Comparison of ENCODE assay signal across 11 cellular contexts in the genomic region with DNA sequence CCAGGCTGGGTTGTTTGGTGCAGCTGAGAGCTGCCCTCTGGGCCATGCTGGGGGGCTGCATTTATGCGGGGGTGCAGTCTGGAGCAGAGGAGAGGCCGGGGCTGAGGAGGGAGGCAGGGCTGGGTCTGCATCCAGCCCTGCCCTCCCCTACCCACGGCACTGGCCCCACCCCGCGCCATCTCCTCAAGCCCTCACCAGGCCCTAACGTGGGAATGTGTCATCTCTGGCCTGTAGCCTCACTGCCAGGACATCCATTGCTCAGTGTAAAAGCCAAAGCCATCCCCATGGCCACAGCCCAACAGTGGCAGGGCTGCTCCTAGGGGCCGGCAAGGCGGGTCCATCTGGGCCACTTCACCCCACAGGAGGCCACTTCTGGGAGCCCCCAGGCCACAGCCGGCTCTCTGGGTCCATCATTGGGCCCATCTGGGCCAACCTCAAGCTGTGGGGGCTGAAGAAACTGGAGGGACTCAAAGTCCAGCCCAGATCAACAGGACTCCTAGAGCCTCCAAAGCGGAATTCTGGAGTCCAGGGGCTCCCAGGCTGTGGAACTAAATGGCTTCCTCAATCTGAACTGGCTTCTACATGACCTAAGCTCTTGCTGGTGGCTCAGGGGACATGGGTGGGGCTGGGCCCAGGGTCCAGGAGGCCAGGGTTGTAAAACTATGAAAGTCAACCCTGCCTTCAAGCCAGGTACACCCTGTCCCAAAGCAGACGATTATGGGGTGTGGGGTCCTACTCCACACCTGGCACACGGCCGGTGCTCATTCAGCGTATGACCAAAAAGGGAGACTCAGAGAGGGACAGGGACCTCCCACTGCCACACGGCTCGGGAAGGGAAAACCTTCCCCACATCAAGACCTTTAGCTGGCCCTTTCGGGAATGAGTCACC. TPM values are rescaled to one million over a fixed set of nuclear protein-coding genes. Genes with fewer than 3 reads are reported as not detected.
A peak's percentile ranks its signal among the peaks of the same experiment; 100 is the strongest.
DNase-seq lines count a peak whose midpoint lies in the region; ATAC-seq, FAIRE-seq and TF ChIP-seq lines count a peak whose summit lies in the region.
"Had no signal": no experiment of that assay in that cellular context is flagged by ENCODE, and none has a peak within 500 bp of the region (broad histone marks: within the 10 kb centered on the region; RNA-seq: fewer than 3 reads in every experiment).

No MANE protein-coding gene starts in this region.

- peaks cover 0 to 5% of the 10 kb centered on the region in 2 donors for H3K9me3 ChIP-seq in CD4-positive, alpha-beta memory T cell (ENCODE audit: control insufficient read depth in 1 of 2, low read length in 2 of 2)
- H3K9me3 ChIP-seq in Peyer's patch (no peaks in the 10 kb centered on the region), K562 (replicated peaks; ENCODE audit: control insufficient read depth, insufficient read depth, low read depth, low read length) (0 out of 2 replicates have a peak, but pooled peaks cover 3% of the 10 kb centered on the region)
- H3K9me3 ChIP-seq: pancreas, SJCRH30 had no signal

- peaks cover 18% of the 10 kb centered on the region for H3K4me1 ChIP-seq in CD4-positive, alpha-beta memory T cell (ENCODE audit: insufficient read depth, low read length)
- H3K4me1 ChIP-seq in Peyer's patch (peaks cover 0 to 6% (median 0%) of the 10 kb centered on the region in 4 donors), K562 (replicated peaks in 1 of 2; ENCODE audit: control insufficient read depth in 2 of 2, insufficient read depth in 2 of 2, low read length in 2 of 2) (peaks cover 0 to 8% of the 10 kb centered on the region in 2 experiments; a peak in 1 of 5 replicates)
- H3K4me1 ChIP-seq: pancreas, SJCRH30 had no signal

- 2% methylated on average over 17 of the region's 17 CpGs for WGBS in K562 (ENCODE audit: insufficient coverage, low coverage, missing lambda C conversion rate)

- H3K4me3 Mint-ChIP-seq in CD4-positive, alpha-beta memory T cell, result no peak overlapping the region
- H3K4me3 Mint-ChIP-seq in osteocyte (ENCODE audit: unreplicated experiment), result no peak overlapping the region
- no peak overlapping the region for H3K4me3 Mint-ChIP-seq in T-helper 2 cell treated with Interferon-gamma antibody and Interleukin-4, amounts not matched to agents 5 μg/mL and 100 μg/mL, for 36 hours

- no peak for TF ChIP-seq EP300 in K562 (IDR thresholded peaks at IDR 0.05; ENCODE audit: low read length)

- no peak overlapping the region for H3K27ac ChIP-seq in CD4-positive, alpha-beta memory T cell (ENCODE audit: low read depth, low read length)
- H3K27ac ChIP-seq in Peyer's patch (peak overlapping the region in 1 of 4 donors; percentile 50), K562 (ENCODE audit: extremely low read depth, low read depth, low read length) (no peak overlapping the region)
- H3K27ac ChIP-seq: pancreas, SJCRH30 had no signal

- H4K20me1 ChIP-seq in K562 (replicated peaks; ENCODE audit: control insufficient read depth, insufficient read depth, low read length), result peaks cover 15% of the 10 kb centered on the region; the same call in 1 of the 2 replicates

- H3K36me3 Mint-ChIP-seq in CD4-positive, alpha-beta memory T cell, result peaks cover 15 to 41% of the 10 kb centered on the region in 2 donors
- peaks cover 3% of the 10 kb centered on the region for H3K36me3 Mint-ChIP-seq in osteocyte (ENCODE audit: unreplicated experiment)
- peaks cover 33% of the 10 kb centered on the region for H3K36me3 Mint-ChIP-seq in T-helper 2 cell treated with Interferon-gamma antibody and Interleukin-4, amounts not matched to agents 5 μg/mL and 100 μg/mL, for 36 hours (ENCODE audit: low read depth)

- peaks cover 6 to 9% (median 7%) of the 10 kb centered on the region in 8 donors for H3K9me3 Mint-ChIP-seq in CD4-positive, alpha-beta memory T cell
- H3K9me3 Mint-ChIP-seq in osteocyte (ENCODE audit: unreplicated experiment), result peaks cover 3% of the 10 kb centered on the region
- peaks cover 8% of the 10 kb centered on the region for H3K9me3 Mint-ChIP-seq in T-helper 2 cell treated with Interferon-gamma antibody and Interleukin-4, amounts not matched to agents 5 μg/mL and 100 μg/mL, for 36 hours

- no peak for FAIRE-seq in K562 (lab: Jason Lieb, UNC)
- FAIRE-seq: pancreas had no signal

- H3K4me1 Mint-ChIP-seq in CD4-positive, alpha-beta memory T cell, result peaks cover 14 to 46% (median 31%) of the 10 kb centered on the region in 4 donors
- H3K4me1 Mint-ChIP-seq in osteocyte (ENCODE audit: unreplicated experiment), result no peaks in the 10 kb centered on the region
- peaks cover 15% of the 10 kb centered on the region for H3K4me1 Mint-ChIP-seq in T-helper 2 cell treated with Interferon-gamma antibody and Interleukin-4, amounts not matched to agents 5 μg/mL and 100 μg/mL, for 36 hours (ENCODE audit: low read depth)

- no TSS peak for BruUV-seq in K562 (replicated peaks; lab: Mats Ljungman, UMichigan)

- TF ChIP-seq CTCF in Peyer's patch (IDR thresholded peaks at IDR 0.05) (no peak), K562 (IDR thresholded peaks at IDR 0.05 in 2 of 3, conservative IDR thresholded peaks at IDR 0.05 in 1 of 3; ENCODE audit: insufficient read depth in 2 of 3, low read depth in 1 of 3, low read length in 3 of 3) (no peak), osteocyte (IDR thresholded peaks at IDR 0.05) (no peak)

- in situ Hi-C loops in K562 (cut with MboI), result no loop called here

- no peak overlapping the region for H3K9ac ChIP-seq in K562 (ENCODE audit: insufficient read depth in 1 of 2, low read depth in 2 of 2, low read length in 2 of 2)

- peak; percentile 18 for ATAC-seq in K562

- intact Hi-C loops in CD4-positive, alpha-beta memory T cell (cut with micrococcal nuclease), result loop anchor here (1.0 kb wide), 1 partner anchor 49 kb away; no protein-coding TSS in a partner anchor
- intact Hi-C loops in K562 (cut with micrococcal nuclease), result loop anchor here (2.0 kb wide), 1 partner anchor 49 kb away; no protein-coding TSS in a partner anchor

- POLR2A ChIA-PET in CD4-positive, alpha-beta memory T cell (lab: Charles Lee; ENCODE audit: partially characterized antibody), result interaction anchor here (0.9 to 4.7 kb wide), 5 partner anchors 11 to 199 kb away, joined by 3 to 44 read pairs (median 7); a partner anchor contains a TSS
- POLR2A ChIA-PET in K562 (lab: Yijun Ruan, JAX), result interaction anchor here (0.6 to 1.2 kb wide), 4 partner anchors 29 to 407 kb away, joined by 3 read pairs; no protein-coding TSS in a partner anchor

- CTCF ChIA-PET in CD4-positive, alpha-beta memory T cell (lab: Charles Lee; ENCODE audit: partially characterized antibody), result interaction anchor here (0.5 to 2.9 kb wide), 21 partner anchors 8 to 213 kb away, joined by 3 to 18 read pairs (median 5); a partner anchor contains a TSS
- CTCF ChIA-PET in K562 (lab: Yijun Ruan, JAX; ENCODE audit: low intra/inter-chr PET ratio), result interaction anchor here (0.7 to 1.4 kb wide), 2 partner anchors 48 to 50 kb away, joined by 5 to 12 read pairs; no protein-coding TSS in a partner anchor

- no peak overlapping the region for H2AFZ ChIP-seq in K562 (ENCODE audit: low read depth, low read length)

- H3K4me3 ChIP-seq in CD4-positive, alpha-beta memory T cell (ENCODE audit: low read length in 2 of 2), result no peak overlapping the region
- no peak overlapping the region for H3K4me3 ChIP-seq in Peyer's patch
- no peak overlapping the region for H3K4me3 ChIP-seq in K562
- H3K4me3 ChIP-seq: pancreas, SJCRH30 had no signal

- DNase-seq in CD4-positive, alpha-beta memory T cell, result no peak
- DNase-seq in Peyer's patch (peak in 2 of 3 donors; percentile 75 to 79), K562 (ENCODE audit: extremely low read depth in 1 of 4, low spot score in 3 of 4) (no peak), osteocyte (ENCODE audit: extremely low spot score, unreplicated experiment) (peak; percentile 76), NCI-H1048 (lab: John Stamatoyannopoulos, UW) (no peak), DMS53 (lab: John Stamatoyannopoulos, UW) (no peak)
- DNase-seq in T-helper 2 cell treated with Interferon-gamma antibody and Interleukin-4, amounts not matched to agents 5 μg/mL and 100 μg/mL, for 36 hours (ENCODE audit: low spot score), result no peak
- DNase-seq: cortex of kidney, NCI-H774 had no signal

- H3K27me3 ChIP-seq in CD4-positive, alpha-beta memory T cell (ENCODE audit: insufficient read depth, low read length), result no peaks in the 10 kb centered on the region
- no peaks in the 10 kb centered on the region for H3K27me3 ChIP-seq in Peyer's patch
- H3K27me3 ChIP-seq in K562 (ENCODE audit: control insufficient read depth in 2 of 2, insufficient read depth in 2 of 2, low read length in 2 of 2), result peaks cover 32 to 71% of the 10 kb centered on the region in 2 experiments; a peak in 4 of 5 replicates
- H3K27me3 ChIP-seq: pancreas had no signal

- TF ChIP-seq POLR2A in Peyer's patch (IDR thresholded peaks at IDR 0.05) (no peak), K562 (conservative IDR thresholded peaks at IDR 0.05) (no peak)

- no peak for TF ChIP-seq RAD21 in K562 (CRISPR knock-in tag; conservative IDR thresholded peaks at IDR 0.05 in 1 of 2, IDR thresholded peaks at IDR 0.05 in 1 of 2)

- H3K36me3 ChIP-seq in CD4-positive, alpha-beta memory T cell (ENCODE audit: insufficient read depth, low read length), result peaks cover 12% of the 10 kb centered on the region
- H3K36me3 ChIP-seq in Peyer's patch (no peaks in the 10 kb centered on the region), K562 (ENCODE audit: control insufficient read depth, insufficient read depth, low read length) (no peaks in the 10 kb centered on the region)
- H3K36me3 ChIP-seq: pancreas, SJCRH30 had no signal

- no peaks in the 10 kb centered on the region for H3K27me3 Mint-ChIP-seq in CD4-positive, alpha-beta memory T cell
- H3K27me3 Mint-ChIP-seq in osteocyte (ENCODE audit: unreplicated experiment), result peaks cover 36% of the 10 kb centered on the region
- no peaks in the 10 kb centered on the region for H3K27me3 Mint-ChIP-seq in T-helper 2 cell treated with Interferon-gamma antibody and Interleukin-4, amounts not matched to agents 5 μg/mL and 100 μg/mL, for 36 hours (ENCODE audit: low read depth)

- H3K9me1 ChIP-seq in K562 (ENCODE audit: control insufficient read depth, insufficient read depth, low read length), result no peaks in the 10 kb centered on the region

- no peaks in the 10 kb centered on the region for H3K79me2 ChIP-seq in K562 (ENCODE audit: control insufficient read depth, insufficient read depth, low read length)

- peak overlapping the region in 5 of 7 donors; percentile 17 to 85 (median 75) for H3K27ac Mint-ChIP-seq in CD4-positive, alpha-beta memory T cell
- no peak overlapping the region for H3K27ac Mint-ChIP-seq in osteocyte (ENCODE audit: unreplicated experiment)
- no peak overlapping the region for H3K27ac Mint-ChIP-seq in T-helper 2 cell treated with Interferon-gamma antibody and Interleukin-4, amounts not matched to agents 5 μg/mL and 100 μg/mL, for 36 hours

- no peak overlapping the region for H3K4me2 ChIP-seq in K562 (ENCODE audit: insufficient read depth, low read length)

RNA-seq across cellular contexts. Expression of a gene that starts 32.6 kb away (rescaled TPM):
- total RNA-seq in CD4-positive, alpha-beta memory T cell, result 100 to 1,000 TPM; 105 to 112 TPM
- polyA plus RNA-seq in CD4-positive, alpha-beta memory T cell, result 10 to 100 TPM; 12.5 to 50.8 TPM
- 1 to 10 TPM; 2.1 to 9.9 (median 6.0) TPM for total RNA-seq in Peyer's patch
- 0.21 TPM in 1 of 2 replicates, not detected in the other for total RNA-seq in K562 (2011; cell fraction: chromatin; rRNA removed; ENCODE audit: low replicate concordance)
- 0.13 TPM in 1 of 2 replicates, not detected in the other for total RNA-seq in K562 (2011; cell fraction: nucleolus; rRNA removed)
- total RNA-seq in K562 (2011; cell fraction: nucleoplasm; rRNA removed), result not detected in 2 replicates
- 0.09 and 0.16 TPM in 2 replicates for total RNA-seq in K562 (2014; rRNA removed)
- total RNA-seq in K562 (2014; rRNA removed; fragmentation: Illumina TruSeq; extraction: Trizol), result 0.03 and 0.04 TPM in 2 replicates
- total RNA-seq in K562 (2015; rRNA removed; fragmentation: Illumina TruSeq; extraction: Trizol), result 0.11 and 0.22 TPM in 2 replicates
- 0.64 and 1.1 TPM in 2 replicates for total RNA-seq in K562 (2021)
- polyA plus RNA-seq in K562 (2011; rRNA removed), result 0.03 TPM in 2 replicates
- 0.03 TPM in 1 of 2 replicates, not detected in the other for polyA plus RNA-seq in K562 (2011; cell fraction: cytosol; rRNA removed)
- 0.18 TPM in 1 of 2 replicates, not detected in the other for polyA plus RNA-seq in K562 (2011; cell fraction: nucleus; rRNA removed)
- 0.36 and 0.46 TPM in 2 replicates for polyA plus RNA-seq in K562 (2012)
- polyA plus RNA-seq in K562 (2014; fragmentation: Illumina TruSeq; extraction: Trizol), result 0.19 and 0.39 TPM in 2 replicates
- polyA plus RNA-seq in K562 (2014; fragmentation: Nextera tagmentation; extraction: Ambion mirVana), result under 1 TPM; 0.01 to 0.04 TPM
- polyA plus RNA-seq in K562 (2014; rRNA removed), result 0.29 and 0.62 TPM in 2 replicates
- polyA minus RNA-seq in K562 (2011; rRNA and poly(A)+ RNA removed), result not detected in 2 replicates
- not detected in 2 replicates for polyA minus RNA-seq in K562 (2011; cell fraction: cytosol; rRNA and poly(A)+ RNA removed)
- polyA minus RNA-seq in K562 (2011; cell fraction: nucleus; rRNA and poly(A)+ RNA removed), result not detected in 2 replicates
- total RNA-seq in osteocyte, result not detected in 2 replicates

Comparison
In these comparisons a context has a peak if more than half of its experiments do, and no peak if none do; other contexts are left out.
1. DNase-seq: peak in Peyer's patch (2 of 3) and osteocyte (single experiment); none in CD4-positive, alpha-beta memory T cell (0 of 5), K562 (0 of 4), T-helper 2 cell treated with Interferon-gamma antibody and Interleukin-4, amounts not matched to agents 5 μg/mL and 100 μg/mL, for 36 hours (single experiment), NCI-H1048 (single experiment) and DMS53 (single experiment).
2. H3K27ac Mint-ChIP-seq: peak in CD4-positive, alpha-beta memory T cell (5 of 7); none in osteocyte (single experiment) and T-helper 2 cell treated with Interferon-gamma antibody and Interleukin-4, amounts not matched to agents 5 μg/mL and 100 μg/mL, for 36 hours (single experiment).
3. RNA of a gene that starts 32.6 kb away (total RNA-seq): 105 to 112 TPM in CD4-positive, alpha-beta memory T cell; 2.1 to 9.9 TPM in Peyer's patch, 0.03 to 1.1 TPM in K562 and not detected in osteocyte; every median in the first group is over 4 times any median in the second.